In the genomic region with DNA sequence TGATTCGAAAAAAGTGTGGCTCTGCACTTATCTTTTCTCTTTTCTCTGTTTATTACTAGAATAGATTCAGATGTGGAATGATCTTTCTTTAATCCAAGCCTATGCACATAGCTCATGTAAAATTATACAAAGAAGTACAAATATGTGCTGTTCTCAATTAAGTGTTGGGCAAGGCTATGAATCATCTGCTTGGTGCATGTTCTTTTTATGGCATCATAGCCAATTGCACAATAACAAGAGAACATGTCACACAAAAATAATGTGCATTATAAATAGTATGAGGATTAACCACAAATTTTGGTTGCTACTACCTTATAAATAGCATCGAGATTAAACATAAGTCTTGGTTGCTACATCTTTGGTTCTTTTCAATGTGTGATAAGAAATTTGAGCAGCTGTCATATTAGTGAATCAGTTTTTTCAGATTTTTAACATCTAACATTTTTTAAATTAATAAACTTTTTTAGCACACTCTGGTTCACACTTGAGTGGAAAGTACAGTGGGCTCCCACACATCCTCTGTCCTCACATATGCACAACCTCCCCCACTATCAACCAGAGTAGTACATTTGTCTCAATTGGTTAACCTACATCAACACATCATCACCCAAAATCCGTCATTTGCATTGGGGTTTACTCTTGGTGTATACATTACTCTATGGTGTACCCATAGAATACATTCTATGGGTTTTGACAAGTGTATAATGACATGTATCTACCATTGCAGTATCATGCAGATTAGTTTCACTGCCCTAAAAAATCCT, we compare ENCODE assay signal across 11 cellular contexts. TPM values are rescaled to one million over a fixed set of nuclear protein-coding genes. Genes with fewer than 3 reads are reported as not detected.
DNase-seq lines count a peak whose midpoint lies in the region; ATAC-seq and TF ChIP-seq lines count a peak whose summit lies in the region.
"Had no signal": no experiment of that assay in that cellular context is flagged by ENCODE, and none has a peak within 500 bp of the region (broad histone marks: within the 10 kb centered on the region; RNA-seq: fewer than 3 reads in every experiment).

No MANE protein-coding gene starts in this region.

- H3K4me1 Mint-ChIP-seq in CD14-positive monocyte, result peaks cover 15% of the 10 kb centered on the region
- H3K4me1 Mint-ChIP-seq: activated CD4-positive, alpha-beta T cell treated with anti-CD3 and anti-CD28 coated beads, Interleukin-2, amount 10 ng/mL, durations not matched to agents 7 days and 5 days had no signal

- H3K27ac Mint-ChIP-seq in CD14-positive monocyte, result peak overlapping the region in 6 of 7 donors; percentile 55 to 85 (median 80)
- H3K27ac Mint-ChIP-seq: activated CD4-positive, alpha-beta T cell treated with anti-CD3 and anti-CD28 coated beads, Interleukin-2, amount 10 ng/mL, durations not matched to agents 7 days and 5 days had no signal

- H3K4me3 Mint-ChIP-seq in CD14-positive monocyte, result no peak overlapping the region
- H3K4me3 Mint-ChIP-seq: activated CD4-positive, alpha-beta T cell treated with anti-CD3 and anti-CD28 coated beads, Interleukin-2, amount 10 ng/mL, durations not matched to agents 7 days and 5 days had no signal

- DNase-seq in CD14-positive monocyte (ENCODE audit: low spot score), result no peak
- DNase-seq in NCI-H460 (ENCODE audit: extremely low read depth, low read depth), result peak; percentile 25
- peak; percentile 59 for DNase-seq in epidermal melanocyte (ENCODE audit: insufficient read length, low spot score)
- DNase-seq in omental fat pad (ENCODE audit: low spot score), result no peak
- DNase-seq in HK-2 (ENCODE audit: unreplicated experiment), result no peak
- DNase-seq in GM13977 (ENCODE audit: low spot score), result no peak
- DNase-seq: activated CD4-positive, alpha-beta T cell treated with anti-CD3 and anti-CD28 coated beads, Interleukin-2, amount 10 ng/mL, durations not matched to agents 7 days and 5 days; dermis blood vessel endothelial cell; NCI-H2029 treated with DMSO at 0.1 percent for 48 hours had no signal

- ATAC-seq in omental fat pad (ENCODE audit: low FRiP score) (peak; percentile 90), GM18519 (IDR thresholded peaks at IDR 0.05; ENCODE audit: low FRiP score, unreplicated experiment) (no peak), HG03354 (IDR thresholded peaks at IDR 0.05; ENCODE audit: poor library complexity, severe bottlenecking, unreplicated experiment) (no peak)

- no peaks in the 10 kb centered on the region for H3K36me3 Mint-ChIP-seq in CD14-positive monocyte

- peaks cover 2 to 3% (median 3%) of the 10 kb centered on the region in 3 donors for H3K27me3 Mint-ChIP-seq in CD14-positive monocyte (ENCODE audit: low read depth in 3 of 3)

- no peak for TF ChIP-seq CTCF in CD14-positive monocyte (IDR thresholded peaks at IDR 0.05)
- no peak for TF ChIP-seq CTCF in omental fat pad (IDR thresholded peaks at IDR 0.05)
- no peak for TF ChIP-seq CTCF in GM13977 (IDR thresholded peaks at IDR 0.05; ENCODE audit: extremely low read depth, insufficient read depth, missing control alignments)

- H3K9me3 Mint-ChIP-seq in CD14-positive monocyte, result no peaks in the 10 kb centered on the region
- H3K9me3 Mint-ChIP-seq: activated CD4-positive, alpha-beta T cell treated with anti-CD3 and anti-CD28 coated beads, Interleukin-2, amount 10 ng/mL, durations not matched to agents 7 days and 5 days had no signal

- in situ Hi-C loops in GM13977 (cut with MboI; ENCODE audit: low pct_unique_long_range_greater_than_20kb, low sequenced_read_pairs, unreplicated experiment), result no loop called here

- intact Hi-C loops in CD14-positive monocyte (cut with micrococcal nuclease), result loop anchor here (10.0 kb wide), 2 partner anchors 75 to 135 kb away; partner anchors contain the start of genes CCIN (in 2 of the 2) and OR2S2 (in 1 of the 2)

RNA-seq across cellular contexts. Expression of gene RECK, which starts 6.8 kb away (rescaled TPM):
- 1 to 10 TPM; 5.1 to 5.2 TPM for polyA plus RNA-seq in CD14-positive monocyte
- total RNA-seq in NCI-H460 (2014; rRNA removed; shearing (Covaris generic)), result 3.6 and 6.0 TPM in 2 replicates
- polyA plus RNA-seq in NCI-H460 (2014; cell fraction: nucleus; rRNA removed), result 4.3 and 6.6 TPM in 2 replicates
- 10 to 100 TPM; 15.0 to 27.7 (median 21.7) TPM for total RNA-seq in omental fat pad

Comparison
In these comparisons a context has a peak if more than half of its experiments do, and no peak if none do; other contexts are left out.
1. DNase-seq: peak in NCI-H460 (single experiment) and epidermal melanocyte (single experiment); none in CD14-positive monocyte (single experiment), omental fat pad (single experiment), HK-2 (single experiment) and GM13977 (single experiment).